In the genomic region with DNA sequence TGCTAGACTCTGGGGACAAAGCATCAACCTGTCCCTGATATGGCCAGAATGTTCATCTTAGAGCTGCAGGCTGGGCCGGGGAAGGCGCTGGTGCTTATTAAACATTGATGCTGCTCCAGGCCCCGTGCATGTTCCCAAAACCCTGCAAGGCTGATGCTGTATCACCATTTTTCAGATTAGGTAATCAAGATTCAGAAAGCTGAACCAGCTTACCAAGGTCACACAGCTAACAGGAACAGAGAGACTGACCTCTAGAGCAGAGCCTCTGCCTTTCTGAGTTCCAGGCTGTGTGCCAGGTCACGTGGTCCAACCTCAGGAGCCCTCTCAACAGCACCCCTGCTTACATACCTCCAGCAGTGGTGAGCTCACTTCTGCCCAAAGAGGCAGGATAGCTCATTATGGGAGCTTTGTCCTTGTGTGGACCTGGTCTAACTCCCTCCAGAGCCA, we compare ENCODE assay signal across 15 cellular contexts. TPM values are rescaled to one million over a fixed set of nuclear protein-coding genes. Genes with fewer than 3 reads are reported as not detected.
DNase-seq lines count a peak whose midpoint lies in the region; TF ChIP-seq lines count a peak whose summit lies in the region.
"Had no signal": no experiment of that assay in that cellular context is flagged by ENCODE, and none has a peak within 500 bp of the region (broad histone marks: within the 10 kb centered on the region; RNA-seq: fewer than 3 reads in every experiment).

No MANE protein-coding gene starts in this region.

- WGBS in testis, 2 donors = 61 to 89% methylated on average over 3 to 4 of the region's 4 CpGs
- 80 to 83% methylated on average over 4 of the region's 4 CpGs for WGBS in tibial nerve, 2 donors

- H3K27ac Mint-ChIP-seq in glutamatergic neuron (ENCODE audit: unreplicated experiment) = no peak overlapping the region
- no peak overlapping the region for H3K27ac Mint-ChIP-seq in activated T-helper 1 cell treated with anti-CD3 and anti-CD28 coated beads, Interleukin-12 subunit alpha, Interleukin-12 subunit beta, Interleukin-2, Interleukin-4 antibody, amounts not matched to agents 30 ng/mL and 10 ng/mL and 1 ng/mL, durations not matched to agents 14 hours and 24 hours and 36 hours

- no peaks in the 10 kb centered on the region for H3K27me3 ChIP-seq in testis
- H3K27me3 ChIP-seq in tibial nerve = peaks cover 0 to 33% of the 10 kb centered on the region in 2 donors

- DNase-seq in NCI-H2171 treated with DMSO at 0.1 percent for 48 hours (lab: John Stamatoyannopoulos, UW) (peak; percentile 32), NCI-H2171 (lab: John Stamatoyannopoulos, UW) (no peak), NCI-H2029 treated with DMSO at 0.1 percent for 48 hours (lab: John Stamatoyannopoulos, UW) (peak; percentile 5), cardiac septum (ENCODE audit: low spot score) (peak; percentile 82), testis (peak; percentile 72), tibial nerve (ENCODE audit: low spot score in 2 of 2) (no peak), glutamatergic neuron (no peak)
- no peak for DNase-seq in activated T-helper 1 cell treated with anti-CD3 and anti-CD28 coated beads, Interleukin-12 subunit alpha, Interleukin-12 subunit beta, Interleukin-2, Interleukin-4 antibody, amounts not matched to agents 30 ng/mL and 10 ng/mL and 1 ng/mL, durations not matched to agents 14 hours and 24 hours and 36 hours (ENCODE audit: low spot score)
- DNase-seq: activated effector memory CD4-positive, alpha-beta T cell treated with Interleukin-2 at 50 U/mL for 16 hours; effector CD4-positive, alpha-beta T cell; NCI-H1436 treated with DMSO at 0.1 percent for 48 hours; NCI-H82; SIG-M5; stimulated activated naive CD8-positive, alpha-beta T cell treated with anti-CD3 and anti-CD28 coated beads, Interleukin-15, amount 100 ng/mL, for 72 hours had no signal

- H3K36me3 ChIP-seq in testis (ENCODE audit: low read depth, missing control alignments) (no peaks in the 10 kb centered on the region), tibial nerve (no peaks in the 10 kb centered on the region)

- H3K4me1 ChIP-seq in testis (peaks cover 14% of the 10 kb centered on the region), tibial nerve (no peaks in the 10 kb centered on the region)

- intact Hi-C loops in cardiac septum (cut with DNase I) (no loop called here), testis (cut with DNase I; ENCODE audit: low total_unique reads) (no loop called here)
- intact Hi-C loops in activated T-helper 1 cell treated with anti-CD3 and anti-CD28 coated beads, Interleukin-12 subunit alpha, Interleukin-12 subunit beta, Interleukin-2, Interleukin-4 antibody, amounts not matched to agents 30 ng/mL and 10 ng/mL and 1 ng/mL, durations not matched to agents 14 hours and 24 hours and 36 hours (cut with micrococcal nuclease) = no loop called here

- TF ChIP-seq EP300 in tibial nerve (IDR thresholded peaks at IDR 0.05) = no peak

- no peak overlapping the region for H3K4me3 Mint-ChIP-seq in glutamatergic neuron (ENCODE audit: unreplicated experiment)
- H3K4me3 Mint-ChIP-seq in activated T-helper 1 cell treated with anti-CD3 and anti-CD28 coated beads, Interleukin-12 subunit alpha, Interleukin-12 subunit beta, Interleukin-2, Interleukin-4 antibody, amounts not matched to agents 30 ng/mL and 10 ng/mL and 1 ng/mL, durations not matched to agents 14 hours and 24 hours and 36 hours = no peak overlapping the region
- H3K4me3 Mint-ChIP-seq: stimulated activated naive CD8-positive, alpha-beta T cell treated with anti-CD3 and anti-CD28 coated beads, Interleukin-15, amount 100 ng/mL, for 72 hours had no signal

- H3K27ac ChIP-seq in testis = no peak overlapping the region
- no peak overlapping the region for H3K27ac ChIP-seq in tibial nerve

- no peak overlapping the region for H3K4me3 ChIP-seq in testis
- no peak overlapping the region for H3K4me3 ChIP-seq in tibial nerve

- TF ChIP-seq CTCF in testis (IDR thresholded peaks at IDR 0.05) (no peak), tibial nerve (IDR thresholded peaks at IDR 0.05) (no peak), glutamatergic neuron (IDR thresholded peaks at IDR 0.05; ENCODE audit: partially characterized antibody, unreplicated experiment) (no peak)

- peaks cover 3% of the 10 kb centered on the region for H3K9me3 Mint-ChIP-seq in glutamatergic neuron (ENCODE audit: unreplicated experiment)
- no peaks in the 10 kb centered on the region for H3K9me3 Mint-ChIP-seq in activated T-helper 1 cell treated with anti-CD3 and anti-CD28 coated beads, Interleukin-12 subunit alpha, Interleukin-12 subunit beta, Interleukin-2, Interleukin-4 antibody, amounts not matched to agents 30 ng/mL and 10 ng/mL and 1 ng/mL, durations not matched to agents 14 hours and 24 hours and 36 hours
- H3K9me3 Mint-ChIP-seq: stimulated activated naive CD8-positive, alpha-beta T cell treated with anti-CD3 and anti-CD28 coated beads, Interleukin-15, amount 100 ng/mL, for 72 hours had no signal

- no peaks in the 10 kb centered on the region for H3K9me3 ChIP-seq in testis
- no peaks in the 10 kb centered on the region for H3K9me3 ChIP-seq in tibial nerve

- TF ChIP-seq POLR2A in testis (IDR thresholded peaks at IDR 0.05) (no peak), tibial nerve (IDR thresholded peaks at IDR 0.05) (no peak)

- peaks cover 21% of the 10 kb centered on the region for H3K4me1 Mint-ChIP-seq in glutamatergic neuron (ENCODE audit: low read depth, unreplicated experiment)
- H3K4me1 Mint-ChIP-seq in activated T-helper 1 cell treated with anti-CD3 and anti-CD28 coated beads, Interleukin-12 subunit alpha, Interleukin-12 subunit beta, Interleukin-2, Interleukin-4 antibody, amounts not matched to agents 30 ng/mL and 10 ng/mL and 1 ng/mL, durations not matched to agents 14 hours and 24 hours and 36 hours (ENCODE audit: low read depth) = no peaks in the 10 kb centered on the region
- H3K4me1 Mint-ChIP-seq: stimulated activated naive CD8-positive, alpha-beta T cell treated with anti-CD3 and anti-CD28 coated beads, Interleukin-15, amount 100 ng/mL, for 72 hours had no signal

- H3K36me3 Mint-ChIP-seq in glutamatergic neuron (ENCODE audit: unreplicated experiment) = no peaks in the 10 kb centered on the region
- H3K36me3 Mint-ChIP-seq in activated T-helper 1 cell treated with anti-CD3 and anti-CD28 coated beads, Interleukin-12 subunit alpha, Interleukin-12 subunit beta, Interleukin-2, Interleukin-4 antibody, amounts not matched to agents 30 ng/mL and 10 ng/mL and 1 ng/mL, durations not matched to agents 14 hours and 24 hours and 36 hours (ENCODE audit: low read depth) = no peaks in the 10 kb centered on the region

- H3K27me3 Mint-ChIP-seq in glutamatergic neuron (ENCODE audit: unreplicated experiment) = peaks cover 14% of the 10 kb centered on the region
- peaks cover 2% of the 10 kb centered on the region for H3K27me3 Mint-ChIP-seq in activated T-helper 1 cell treated with anti-CD3 and anti-CD28 coated beads, Interleukin-12 subunit alpha, Interleukin-12 subunit beta, Interleukin-2, Interleukin-4 antibody, amounts not matched to agents 30 ng/mL and 10 ng/mL and 1 ng/mL, durations not matched to agents 14 hours and 24 hours and 36 hours (ENCODE audit: insufficient read depth)

RNA-seq across cellular contexts. Expression of a gene that starts 16.1 kb away (rescaled TPM):
- 11.1 TPM for total RNA-seq in cardiac septum
- total RNA-seq in testis = 10 to 100 TPM; 40.2 to 74.7 TPM
- 7.3 TPM for polyA plus RNA-seq in testis (ENCODE audit: insufficient read depth, low read depth, low replicate concordance)
- total RNA-seq in tibial nerve = under 1 TPM in 1 of 4 donors, not detected in 3; 0.44 TPM
- 15.9 TPM for total RNA-seq in glutamatergic neuron (ENCODE audit: unreplicated experiment)
- 0.29 TPM in 1 of 2 replicates, not detected in the other for total RNA-seq in activated T-helper 1 cell treated with anti-CD3 and anti-CD28 coated beads, Interleukin-12 subunit alpha, Interleukin-12 subunit beta, Interleukin-2, Interleukin-4 antibody, amounts not matched to agents 30 ng/mL and 10 ng/mL and 1 ng/mL, durations not matched to agents 14 hours and 24 hours and 36 hours
- total RNA-seq: mononuclear cell had no signal

Comparison
In these comparisons a context has a peak if more than half of its experiments do, and no peak if none do; other contexts are left out.
1. DNase-seq: peak in NCI-H2171 treated with DMSO at 0.1 percent for 48 hours (single experiment), NCI-H2029 treated with DMSO at 0.1 percent for 48 hours (single experiment), cardiac septum (single experiment) and testis (single experiment); none in NCI-H2171 (single experiment), tibial nerve (0 of 2), glutamatergic neuron (single experiment) and activated T-helper 1 cell treated with anti-CD3 and anti-CD28 coated beads, Interleukin-12 subunit alpha, Interleukin-12 subunit beta, Interleukin-2, Interleukin-4 antibody, amounts not matched to agents 30 ng/mL and 10 ng/mL and 1 ng/mL, durations not matched to agents 14 hours and 24 hours and 36 hours (single experiment).